In the genomic region with DNA sequence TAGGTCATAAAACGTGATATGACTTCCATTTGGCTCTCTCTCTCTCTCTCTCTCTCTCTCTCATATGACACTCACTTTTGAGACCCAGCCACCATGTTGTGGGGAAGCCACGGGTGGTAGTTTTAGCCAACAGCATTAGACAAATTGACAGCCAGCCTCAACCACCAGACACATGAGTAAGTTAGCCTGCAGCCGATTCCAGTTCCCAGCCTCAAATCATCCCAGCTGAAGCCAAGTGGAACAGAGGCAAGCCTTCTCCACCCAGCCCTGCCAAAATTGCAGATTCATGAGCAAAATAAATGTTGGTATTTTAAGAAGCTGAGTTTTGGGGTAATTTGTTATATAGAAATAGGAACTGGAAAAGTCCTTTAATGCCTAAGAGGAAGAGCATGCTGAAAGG, we compare ENCODE assay signal across 14 cellular contexts.
DNase-seq lines count a peak whose midpoint lies in the region; TF ChIP-seq lines count a peak whose summit lies in the region.
"Had no signal": no experiment of that assay in that cellular context is flagged by ENCODE, and none has a peak within 500 bp of the region (broad histone marks: within the 10 kb centered on the region; RNA-seq: fewer than 3 reads in every experiment).

No MANE protein-coding gene starts in this region.

- in situ Hi-C loops in mammary epithelial cell (cut with MboI; ENCODE audit: low sequenced_read_pairs in 2 of 2): no loop called here

- H3K27me3 ChIP-seq in KMS-11 (ENCODE audit: insufficient read depth, low read depth) (no peaks in the 10 kb centered on the region), mammary epithelial cell (ENCODE audit: insufficient read depth, low read length) (no peaks in the 10 kb centered on the region)
- H3K27me3 ChIP-seq: SJSA1 had no signal

- no peaks in the 10 kb centered on the region for H4K20me1 ChIP-seq in KMS-11 (ENCODE audit: insufficient read depth)
- H4K20me1 ChIP-seq in mammary epithelial cell (ENCODE audit: insufficient read depth, low read length): no peaks in the 10 kb centered on the region

- dilution Hi-C loops in mammary epithelial cell (cut with HindIII; ENCODE audit: low sequenced_read_pairs): no loop called here

- BruUV-seq in mammary epithelial cell (replicated peaks; lab: Mats Ljungman, UMichigan): no TSS peak

- H3K36me3 ChIP-seq in KMS-11 (ENCODE audit: insufficient read depth) (no peaks in the 10 kb centered on the region), mammary epithelial cell (ENCODE audit: insufficient read depth, low read length) (no peaks in the 10 kb centered on the region)
- H3K36me3 ChIP-seq: HAP-1, SJSA1 had no signal

- H3K4me3 ChIP-seq in AG10803 (ENCODE audit: low read length) (no peak overlapping the region), KMS-11 (IDR thresholded peaks at IDR 0.05; ENCODE audit: insufficient read depth, low read depth, low read length) (no peak overlapping the region), fibroblast of mammary gland (ENCODE audit: control insufficient read depth, low read depth, low read length) (no peak overlapping the region), mammary epithelial cell (replicated peaks in 1 of 3; ENCODE audit: insufficient read depth in 1 of 3, low read depth in 2 of 3, low read length in 3 of 3) (no peak overlapping the region)
- H3K4me3 ChIP-seq: GM23338, HAP-1, SJSA1 had no signal

- H3K79me2 ChIP-seq in KMS-11 (ENCODE audit: insufficient read depth, low read depth) (no peaks in the 10 kb centered on the region), mammary epithelial cell (ENCODE audit: insufficient read depth, low read length) (no peaks in the 10 kb centered on the region)

- DNase-seq in AG10803 (ENCODE audit: low read depth) (peak; percentile 32), astrocyte of the hippocampus (ENCODE audit: low read depth, low spot score) (peak; percentile 4), fibroblast of mammary gland (ENCODE audit: low read depth) (peak; percentile 44), pons (ENCODE audit: low spot score) (no peak), NCI-H510A (lab: John Stamatoyannopoulos, UW) (no peak), mammary epithelial cell (no peak), NCI-H748 treated with DMSO at 0.1 percent for 48 hours (lab: John Stamatoyannopoulos, UW) (no peak)
- DNase-seq: CD4-positive, CD25-positive, alpha-beta regulatory T cell; NCI-H187; NCI-H446 treated with DMSO at 0.1 percent for 48 hours had no signal

- H3K4me2 ChIP-seq in KMS-11 (peak overlapping the region; percentile 29; the same call in 1 of the 2 replicates), mammary epithelial cell (ENCODE audit: insufficient read depth, low read depth, low read length) (no peak overlapping the region)
- H3K4me2 ChIP-seq: GM23338 had no signal

- H2AFZ ChIP-seq in KMS-11 (ENCODE audit: low read depth) (no peak overlapping the region), mammary epithelial cell (ENCODE audit: low read depth, low read length) (no peak overlapping the region)
- H2AFZ ChIP-seq: GM23338 had no signal

- intact Hi-C loops in mammary epithelial cell (cut with micrococcal nuclease): no loop called here

- H3K27ac ChIP-seq in KMS-11: no peak overlapping the region
- H3K27ac ChIP-seq in mammary epithelial cell (ENCODE audit: insufficient read depth, low read depth, low read length): no peak overlapping the region
- H3K27ac ChIP-seq: SJSA1 had no signal

- H3K9me3 ChIP-seq in mammary epithelial cell (replicated peaks; ENCODE audit: insufficient read depth, low read length): no peaks in the 10 kb centered on the region
- H3K9me3 ChIP-seq: SJSA1 had no signal

- peaks cover 17% of the 10 kb centered on the region for H3K4me1 ChIP-seq in KMS-11 (ENCODE audit: low read depth, poor library complexity, severe bottlenecking)
- H3K4me1 ChIP-seq in mammary epithelial cell (ENCODE audit: insufficient read depth, low read length): no peaks in the 10 kb centered on the region
- H3K4me1 ChIP-seq: HAP-1, SJSA1 had no signal

- H3K9ac ChIP-seq in KMS-11 (no peak overlapping the region), mammary epithelial cell (ENCODE audit: insufficient read depth, low read length) (no peak overlapping the region)

- CTCF ChIA-PET in mammary epithelial cell (lab: Charles Lee; ENCODE audit: low non-redundant PET): no interaction called here

- 28% methylated on average over 3 of the region's 3 CpGs for WGBS in mammary epithelial cell (ENCODE audit: low coverage, missing lambda C conversion rate)

- no peak for TF ChIP-seq CTCF in AG10803 (conservative IDR thresholded peaks at IDR 0.05; ENCODE audit: low read length)
- no peak for TF ChIP-seq CTCF in KMS-11 (conservative IDR thresholded peaks at IDR 0.05; ENCODE audit: low read depth, low read length)
- TF ChIP-seq CTCF in fibroblast of mammary gland (conservative IDR thresholded peaks at IDR 0.05; ENCODE audit: control insufficient read depth, insufficient read depth, low read depth, low read length): no peak
- TF ChIP-seq CTCF in mammary epithelial cell (conservative IDR thresholded peaks at IDR 0.05 in 1 of 2, IDR thresholded peaks at IDR 0.05 in 1 of 2; ENCODE audit: extremely low read depth in 1 of 2, insufficient read depth in 1 of 2, low read depth in 1 of 2, low read length in 2 of 2): no peak

Comparison
In these comparisons a context has a peak if more than half of its experiments do, and no peak if none do; other contexts are left out.
1. DNase-seq: peak in AG10803 (single experiment), astrocyte of the hippocampus (single experiment) and fibroblast of mammary gland (single experiment); none in pons (single experiment), NCI-H510A (single experiment), mammary epithelial cell (single experiment) and NCI-H748 treated with DMSO at 0.1 percent for 48 hours (single experiment).